ENCODE assay signal across 1 cellular context in genomic region chr14:40494483-40494882, GRCh38.
TF ChIP-seq lines count a peak whose summit lies in the region.

No MANE protein-coding gene starts in this region.

TF ChIP-seq in GM23338, 12 proteins besides CTCF, POLR2A, EP300 and RAD21 (continued from another document):
- TF ChIP-seq ZNF462 (CRISPR knock-in tag; IDR thresholded peaks at IDR 0.05) (no peak), JUNB (IDR thresholded peaks at IDR 0.05; ENCODE audit: unreplicated experiment) (no peak), ZNF331 (CRISPR knock-in tag; IDR thresholded peaks at IDR 0.05; ENCODE audit: low read depth) (no peak), STAT1 (IDR thresholded peaks at IDR 0.05; ENCODE audit: unreplicated experiment) (no peak)
